16 cellular contexts compared by ENCODE assay signal in genomic region chr12:25401547-25402345, GRCh38.
DNase-seq lines count a peak whose midpoint lies in the region; ATAC-seq, FAIRE-seq and TF ChIP-seq lines count a peak whose summit lies in the region.
"Had no signal": no experiment of that assay in that cellular context is flagged by ENCODE, and none has a peak within 500 bp of the region (broad histone marks: within the 10 kb centered on the region; RNA-seq: fewer than 3 reads in every experiment).

No MANE protein-coding gene starts in this region.

- H2AFZ ChIP-seq in K562 (ENCODE audit: low read depth, low read length): no peak overlapping the region
- H2AFZ ChIP-seq: GM23338 had no signal

- TF ChIP-seq POLR2A in K562 (conservative IDR thresholded peaks at IDR 0.05) (no peak), Peyer's patch (IDR thresholded peaks at IDR 0.05) (no peak)

- H3K27me3 ChIP-seq in K562 (ENCODE audit: control insufficient read depth in 2 of 2, insufficient read depth in 2 of 2, low read length in 2 of 2): no peaks in the 10 kb centered on the region
- H3K27me3 ChIP-seq in Peyer's patch: no peaks in the 10 kb centered on the region

- H3K36me3 ChIP-seq in K562 (ENCODE audit: control insufficient read depth, insufficient read depth, low read length): no peaks in the 10 kb centered on the region
- H3K36me3 ChIP-seq in Peyer's patch: no peaks in the 10 kb centered on the region

- H3K9me1 ChIP-seq in K562 (ENCODE audit: control insufficient read depth, insufficient read depth, low read length): no peaks in the 10 kb centered on the region

- H3K79me2 ChIP-seq in K562 (ENCODE audit: control insufficient read depth, insufficient read depth, low read length): no peaks in the 10 kb centered on the region

- CTCF ChIA-PET in K562 (lab: Yijun Ruan, JAX; ENCODE audit: low intra/inter-chr PET ratio): no interaction called here

- no TSS peak for BruUV-seq in K562 (replicated peaks; lab: Mats Ljungman, UMichigan)

- FAIRE-seq in K562 (lab: Jason Lieb, UNC): no peak
- FAIRE-seq: GM12891, HepG2 had no signal

- H4K20me1 ChIP-seq in K562 (replicated peaks; ENCODE audit: control insufficient read depth, insufficient read depth, low read length): no peaks in the 10 kb centered on the region

- 0% methylated on average over 3 of the region's 3 CpGs for WGBS in K562 (ENCODE audit: insufficient coverage, low coverage, missing lambda C conversion rate)

- no peak for TF ChIP-seq CTCF in K562 (IDR thresholded peaks at IDR 0.05 in 2 of 3, conservative IDR thresholded peaks at IDR 0.05 in 1 of 3; ENCODE audit: insufficient read depth in 2 of 3, low read depth in 1 of 3, low read length in 3 of 3)
- no peak for TF ChIP-seq CTCF in fibroblast of the aortic adventitia (IDR thresholded peaks at IDR 0.05; ENCODE audit: insufficient read depth, low read length)
- no peak for TF ChIP-seq CTCF in Peyer's patch (IDR thresholded peaks at IDR 0.05)

- H3K4me2 ChIP-seq in K562 (ENCODE audit: insufficient read depth, low read length): no peak overlapping the region
- H3K4me2 ChIP-seq: GM23338 had no signal

- intact Hi-C loops in K562 (cut with micrococcal nuclease): no loop called here

- no peak overlapping the region for H3K9ac ChIP-seq in K562 (ENCODE audit: insufficient read depth in 1 of 2, low read depth in 2 of 2, low read length in 2 of 2)

- TF ChIP-seq EP300 in K562 (IDR thresholded peaks at IDR 0.05; ENCODE audit: low read length): no peak

- in situ Hi-C loops in K562 (cut with MboI): no loop called here

- TF ChIP-seq RAD21 in K562 (CRISPR knock-in tag; conservative IDR thresholded peaks at IDR 0.05 in 1 of 2, IDR thresholded peaks at IDR 0.05 in 1 of 2): no peak

- no peak overlapping the region for H3K27ac ChIP-seq in K562 (ENCODE audit: extremely low read depth, low read depth, low read length)
- H3K27ac ChIP-seq in Peyer's patch: no peak overlapping the region

- H3K4me3 ChIP-seq in K562 (no peak overlapping the region), fibroblast of the aortic adventitia (ENCODE audit: low read depth, low read length) (no peak overlapping the region), Peyer's patch (no peak overlapping the region)
- H3K4me3 ChIP-seq: GM23338 had no signal

- POLR2A ChIA-PET in K562 (lab: Yijun Ruan, JAX): no interaction called here

- DNase-seq in GM03348 (ENCODE audit: low spot score): peak; percentile 56
- DNase-seq in K562 (ENCODE audit: extremely low read depth in 1 of 4, low spot score in 3 of 4): no peak
- DNase-seq in fibroblast of the aortic adventitia (ENCODE audit: low read depth): peak; percentile 40
- no peak for DNase-seq in NCI-H748 (lab: John Stamatoyannopoulos, UW; ENCODE audit: unreplicated experiment)
- DNase-seq in NCI-H2029 treated with DMSO at 0.1 percent for 48 hours (lab: John Stamatoyannopoulos, UW): no peak
- DNase-seq in Peyer's patch: no peak
- no peak for DNase-seq in islet precursor cell
- DNase-seq: ACHN; C1 segment of cervical spinal cord; Calu3; CD4-positive, alpha-beta T cell; DMS 273 treated with DMSO at 0.1 percent for 48 hours; H7 had no signal

- ATAC-seq in K562: no peak
- ATAC-seq: GM23338, HepG2 had no signal

- H3K4me1 ChIP-seq in K562 (replicated peaks in 1 of 2; ENCODE audit: control insufficient read depth in 2 of 2, insufficient read depth in 2 of 2, low read length in 2 of 2) (no peaks in the 10 kb centered on the region), Peyer's patch (no peaks in the 10 kb centered on the region)

- H3K9me3 ChIP-seq in K562 (replicated peaks; ENCODE audit: control insufficient read depth, insufficient read depth, low read depth, low read length) (no peaks in the 10 kb centered on the region), Peyer's patch (no peaks in the 10 kb centered on the region)

TF ChIP-seq in K562, 482 proteins besides CTCF, POLR2A, EP300 and RAD21:
- TF ChIP-seq TRIM28 (IDR thresholded peaks at IDR 0.05) (no peak), ZNF431 (CRISPR knock-in tag; IDR thresholded peaks at IDR 0.05) (peak; percentile 92)

Comparison
In these comparisons a context has a peak if more than half of its experiments do, and no peak if none do; other contexts are left out.
1. DNase-seq: peak in GM03348 (single experiment) and fibroblast of the aortic adventitia (single experiment); none in K562 (0 of 4), NCI-H748 (single experiment), NCI-H2029 treated with DMSO at 0.1 percent for 48 hours (single experiment), Peyer's patch (0 of 3) and islet precursor cell (single experiment).